In genomic region chrX:19382500-19383145, GRCh38 we compare ENCODE assay signal across 8 cellular contexts. TPM values are rescaled to one million over a fixed set of nuclear protein-coding genes. Genes with fewer than 3 reads are reported as not detected.
DNase-seq lines count a peak whose midpoint lies in the region; ATAC-seq, FAIRE-seq and TF ChIP-seq lines count a peak whose summit lies in the region.

No MANE protein-coding gene starts in this region.

- H3K4me3 ChIP-seq in GM12878, result no peak overlapping the region

- no peak for TF ChIP-seq EP300 in GM12878 (IDR thresholded peaks at IDR 0.05; ENCODE audit: borderline replicate concordance in 1 of 2, control insufficient read depth in 1 of 2, low read depth in 2 of 2, low read length in 2 of 2)

- CTCF ChIA-PET in GM12878 (lab: Yijun Ruan, JAX), result interaction anchor here (0.7 to 1.9 kb wide), 12 partner anchors 9 to 522 kb away, joined by 3 to 9 read pairs (median 4); no protein-coding TSS in a partner anchor

- no peaks in the 10 kb centered on the region for H3K36me3 Mint-ChIP-seq in T-helper 17 cell (ENCODE audit: low read depth)

- no peaks in the 10 kb centered on the region for H4K20me1 ChIP-seq in GM12878 (ENCODE audit: control insufficient read depth, insufficient read depth)

- no peak for FAIRE-seq in GM12878 (lab: Jason Lieb, UNC)

- H3K79me2 ChIP-seq in GM12878 (ENCODE audit: control insufficient read depth, insufficient read depth, low read length), result no peaks in the 10 kb centered on the region

- POLR2A ChIA-PET in GM12878 (lab: Charles Lee), result no interaction called here

- no peak overlapping the region for H3K27ac Mint-ChIP-seq in T-helper 17 cell

- H3K9me3 ChIP-seq in T-helper 17 cell (ENCODE audit: control insufficient read depth, low read length, poor library complexity, severe bottlenecking), result no peaks in the 10 kb centered on the region
- H3K9me3 ChIP-seq in GM12878 (replicated peaks; ENCODE audit: control insufficient read depth, insufficient read depth, low read length), result no peaks in the 10 kb centered on the region; the same call in 2 of the 3 replicates

- no peaks in the 10 kb centered on the region for H3K27me3 Mint-ChIP-seq in T-helper 17 cell

- SMC1A ChIA-PET in GM12878 (lab: Charles Lee; ENCODE audit: uncharacterized antibody, unreplicated experiment), result interaction anchor here (0.6 to 1.7 kb wide), 2 partner anchors 153 to 989 kb away, joined by 3 to 6 read pairs; no protein-coding TSS in a partner anchor

- in situ Hi-C loops in KBM-7 (cut with MboI; ENCODE audit: low pct_unique_long_range_greater_than_20kb, low sequenced_read_pairs), result no loop called here
- in situ Hi-C loops in GM12878 (cut with MboI), result no loop called here

- DNase-seq in NCI-H510A treated with DMSO at 0.1 percent for 48 hours (lab: John Stamatoyannopoulos, UW) (peak; percentile 23), NCI-H510A (lab: John Stamatoyannopoulos, UW) (no peak), KBM-7 (peak; percentile 34), T-helper 17 cell (peak in 1 of 3 donors; percentile 33), GM12878 (ENCODE audit: low read depth, low spot score) (no peak), kidney glomerular epithelial cell (lab: John Stamatoyannopoulos, UW) (peak; percentile 1)
- peak; percentile 16 to 67 (median 22) for DNase-seq in stimulated activated CD4-positive, alpha-beta T cell treated with anti-CD3 and anti-CD28 coated beads, TNF-alpha, amount 100 ng/mL, for 48 hours (ENCODE audit: low read depth in 3 of 3)

- 23% methylated on average over 16 of the region's 16 CpGs for WGBS in GM12878 (ENCODE audit: insufficient coverage, insufficient replicate concordance, low lambda C conversion rate, missing lambda C conversion rate)

- H3K4me1 ChIP-seq in GM12878 (ENCODE audit: control insufficient read depth, insufficient read depth, low read length), result no peaks in the 10 kb centered on the region

- H3K4me2 ChIP-seq in GM12878 (ENCODE audit: control insufficient read depth, insufficient read depth), result no peak overlapping the region

- peak; percentile 53 for TF ChIP-seq RAD21 in GM12878 (IDR thresholded peaks at IDR 0.05; ENCODE audit: insufficient read depth, low read depth, low read length)

- no peaks in the 10 kb centered on the region for H3K4me1 Mint-ChIP-seq in T-helper 17 cell

- intact Hi-C loops in GM12878 (cut with micrococcal nuclease; ENCODE audit: unreplicated experiment), result no loop called here

- H2AFZ ChIP-seq in GM12878 (ENCODE audit: control insufficient read depth, low read depth, low read length), result no peak overlapping the region

- RAD21 ChIA-PET in GM12878 (lab: Charles Lee; ENCODE audit: unreplicated experiment), result interaction anchor here (0.7 to 1.2 kb wide), 4 partner anchors 10 to 522 kb away, joined by 3 to 4 read pairs (median 4); no protein-coding TSS in a partner anchor

- peak; percentile 70 to 76 (median 70); a peak in 5 of 6 replicates for TF ChIP-seq CTCF in GM12878 (IDR thresholded peaks at IDR 0.05 in 2 of 3, conservative IDR thresholded peaks at IDR 0.05 in 1 of 3; ENCODE audit: control insufficient read depth in 2 of 3, extremely low read depth in 1 of 3, insufficient read depth in 1 of 3, low read depth in 3 of 3, low read length in 3 of 3)

- no peaks in the 10 kb centered on the region for H3K27me3 ChIP-seq in GM12878 (replicated peaks in 1 of 2; ENCODE audit: control insufficient read depth in 2 of 2, insufficient read depth in 2 of 2, low read length in 1 of 2)

- BruUV-seq in GM12878 (replicated peaks; lab: Mats Ljungman, UMichigan), result no TSS peak

- no peak overlapping the region for H3K9ac ChIP-seq in GM12878 (ENCODE audit: control insufficient read depth, insufficient read depth, low read length)

- no peaks in the 10 kb centered on the region for H3K36me3 ChIP-seq in GM12878 (ENCODE audit: control insufficient read depth in 2 of 2, insufficient read depth in 2 of 2, low read length in 1 of 2)

- H3K27ac ChIP-seq in GM12878 (ENCODE audit: control insufficient read depth, insufficient read depth), result no peak overlapping the region

- no peak for TF ChIP-seq POLR2A in GM12878 (IDR thresholded peaks at IDR 0.05; ENCODE audit: low read depth, low read length)

- H3K4me3 Mint-ChIP-seq in T-helper 17 cell, result no peak overlapping the region

- ATAC-seq in T-helper 17 cell (peak; percentile 82), GM12878 (peak; percentile 99), GM19463 (IDR thresholded peaks at IDR 0.05; ENCODE audit: unreplicated experiment) (no peak)

TF ChIP-seq in GM12878, 131 proteins besides CTCF, POLR2A, EP300 and RAD21:
- TF ChIP-seq TAF1 (IDR thresholded peaks at IDR 0.05; ENCODE audit: borderline replicate concordance, low read depth, low read length), result no peak
- peak; percentile 57; the same call in 1 of the 2 replicates for TF ChIP-seq SMC3 (IDR thresholded peaks at IDR 0.05; ENCODE audit: borderline replicate concordance, low read length)
- TF ChIP-seq YY1 (IDR thresholded peaks at IDR 0.05; ENCODE audit: low read depth, low read length), result 0 out of 2 replicates have a peak, but pooled peaks have one; percentile 12

RNA-seq across cellular contexts. Expression of gene PDHA1, which starts 38.9 kb away (rescaled TPM):
- 100 to 1,000 TPM in 1 of 2 donors, 10 to 100 TPM in 1; 93.6 to 115 TPM for total RNA-seq in T-helper 17 cell
- total RNA-seq in GM12878 (2013; cell fraction: nucleolus; rRNA removed), result 93.2 and 94.5 TPM in 2 replicates
- total RNA-seq in GM12878 (2014; rRNA removed), result 175 and 223 TPM in 2 replicates
- 171 and 176 TPM in 2 replicates for total RNA-seq in GM12878 (2014; rRNA removed; fragmentation: Illumina TruSeq; extraction: Trizol)
- 217 and 232 TPM in 2 replicates for total RNA-seq in GM12878 (2021)
- 81.9 TPM for polyA plus RNA-seq in GM12878 (2011; ENCODE audit: low read depth)
- 351 and 360 TPM in 2 replicates for polyA plus RNA-seq in GM12878 (2011; rRNA removed)
- 181 and 218 TPM in 2 replicates for polyA plus RNA-seq in GM12878 (2011; cell fraction: cytosol; rRNA removed)
- 194 and 229 TPM in 2 replicates for polyA plus RNA-seq in GM12878 (2011; cell fraction: nucleus; rRNA removed)
- 113 and 138 TPM in 2 replicates for polyA plus RNA-seq in GM12878 (2012)
- 219 and 254 TPM in 2 replicates for polyA plus RNA-seq in GM12878 (2014; fragmentation: Illumina TruSeq; extraction: Trizol)
- polyA plus RNA-seq in GM12878 (2014; fragmentation: Nextera tagmentation; extraction: Ambion mirVana), result 100 to 1,000 TPM; 233 to 340 TPM
- 262 and 307 TPM in 2 replicates for polyA plus RNA-seq in GM12878 (2014; rRNA removed)
- 100 to 1,000 TPM; 351 to 370 TPM for polyA plus RNA-seq in GM12878 (2016; fragmentation: Nextera tagmentation; extraction: Ambion mirVana)
- polyA minus RNA-seq in GM12878 (2011; rRNA and poly(A)+ RNA removed), result 146 and 175 TPM in 2 replicates
- 50.3 and 62.8 TPM in 2 replicates for polyA minus RNA-seq in GM12878 (2011; cell fraction: cytosol; rRNA and poly(A)+ RNA removed)
- polyA minus RNA-seq in GM12878 (2011; cell fraction: nucleus; rRNA and poly(A)+ RNA removed), result 13.9 and 22.1 TPM in 2 replicates

Comparison
In these comparisons a context has a peak if more than half of its experiments do, and no peak if none do; other contexts are left out.
1. DNase-seq: peak in NCI-H510A treated with DMSO at 0.1 percent for 48 hours (single experiment), KBM-7 (single experiment), kidney glomerular epithelial cell (single experiment) and stimulated activated CD4-positive, alpha-beta T cell treated with anti-CD3 and anti-CD28 coated beads, TNF-alpha, amount 100 ng/mL, for 48 hours (3 of 3); none in NCI-H510A (single experiment) and GM12878 (single experiment).